ENCODE assay signal across 8 cellular contexts in the genomic region with DNA sequence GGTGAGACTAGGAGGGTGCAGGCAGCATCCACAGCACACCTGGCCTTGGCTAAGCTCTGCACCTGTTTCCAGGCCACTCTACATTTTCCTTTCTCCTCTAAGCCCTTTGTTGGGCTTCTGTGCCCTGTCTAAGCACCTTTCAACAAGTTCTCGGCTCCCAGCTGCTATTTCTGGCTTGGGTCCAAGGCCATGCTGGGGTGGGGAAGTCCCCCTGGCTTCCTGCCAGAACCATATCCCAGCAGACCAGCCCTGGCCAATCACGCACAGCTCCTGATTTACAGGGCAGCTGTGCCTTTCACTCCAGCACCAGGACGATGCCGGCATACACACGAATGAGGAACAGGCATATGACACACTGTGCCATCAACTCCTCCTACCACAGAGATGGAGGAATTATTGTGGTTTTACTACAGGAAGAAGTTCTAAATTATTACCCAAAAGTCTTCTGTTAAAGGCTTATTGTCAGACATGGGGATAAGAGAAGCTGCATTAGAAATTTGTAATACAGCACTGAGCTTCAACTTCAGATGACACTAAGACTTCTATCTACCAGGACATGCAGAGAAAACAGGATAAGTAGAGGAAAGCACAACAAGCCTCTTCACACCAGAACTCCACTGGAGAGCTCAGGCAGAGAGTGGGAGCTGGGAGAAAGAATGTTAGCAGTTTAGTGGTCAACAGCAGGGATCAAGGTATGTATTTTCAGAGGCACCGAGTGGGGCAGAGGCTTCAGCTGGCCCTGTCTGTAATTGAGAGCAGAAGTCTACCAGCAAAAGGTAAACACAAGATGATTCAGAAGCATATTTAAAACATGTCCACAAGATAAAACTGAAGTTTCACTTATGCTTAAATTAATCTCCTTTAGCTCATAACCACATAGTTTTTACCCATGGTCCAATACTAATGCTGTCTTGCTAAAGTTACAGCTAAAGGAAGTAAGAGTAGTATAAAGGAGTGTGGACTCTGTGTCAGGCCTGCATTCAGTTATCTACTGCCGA. TPM values are rescaled to one million over a fixed set of nuclear protein-coding genes. Genes with fewer than 3 reads are reported as not detected.
A peak's percentile ranks its signal among the peaks of the same experiment; 100 is the strongest.
DNase-seq lines count a peak whose midpoint lies in the region; ATAC-seq, FAIRE-seq and TF ChIP-seq lines count a peak whose summit lies in the region.

No MANE protein-coding gene starts in this region.

- no peaks in the 10 kb centered on the region for H3K9me3 Mint-ChIP-seq in activated CD4-positive, alpha-beta memory T cell treated with anti-CD3 and anti-CD28 coated beads, Interleukin-2, amount 10 ng/mL, durations not matched to agents 7 days and 5 days

- POLR2A ChIA-PET in activated CD4-positive, alpha-beta memory T cell treated with anti-CD3 and anti-CD28 coated beads, Interleukin-2, amount 10 ng/mL, durations not matched to agents 7 days and 5 days (lab: Charles Lee), result interaction anchor here (1.2 to 2.1 kb wide), 2 partner anchors 29 to 37 kb away, joined by 3 to 7 read pairs; a partner anchor contains a TSS

- H3K9ac ChIP-seq in muscle layer of colon (ENCODE audit: low read length), result no peak overlapping the region

- CTCF ChIA-PET in activated CD4-positive, alpha-beta memory T cell treated with anti-CD3 and anti-CD28 coated beads, Interleukin-2, amount 10 ng/mL, durations not matched to agents 7 days and 5 days (lab: Charles Lee), result interaction anchor here (0.8 to 1.4 kb wide), 4 partner anchors 28 to 186 kb away, joined by 3 to 4 read pairs (median 4); no protein-coding TSS in a partner anchor

- peaks cover 40% of the 10 kb centered on the region for H3K4me1 Mint-ChIP-seq in activated CD4-positive, alpha-beta memory T cell treated with anti-CD3 and anti-CD28 coated beads, Interleukin-2, amount 10 ng/mL, durations not matched to agents 7 days and 5 days

- DNase-seq in GM12891 (ENCODE audit: insufficient read length, low spot score) (no peak), NCI-H526 treated with DMSO at 0.1 percent for 48 hours (lab: John Stamatoyannopoulos, UW) (peak; percentile 92)
- peak; percentile 64 for DNase-seq in activated CD4-positive, alpha-beta memory T cell treated with anti-CD3 and anti-CD28 coated beads, Interleukin-2, amount 10 ng/mL, durations not matched to agents 7 days and 5 days
- peak; percentile 71 for DNase-seq in effector CD8-positive, alpha-beta T cell (lab: John Stamatoyannopoulos, UW)
- peak; percentile 75 for DNase-seq in stimulated activated CD8-positive, alpha-beta memory T cell treated with anti-CD3 and anti-CD28 coated beads, Interleukin-4, amount 100 ng/mL, for 48 hours

- peaks cover 39% of the 10 kb centered on the region for H3K36me3 ChIP-seq in muscle layer of colon (ENCODE audit: insufficient read depth, low read length)

- peak overlapping the region; percentile 63 for H3K27ac Mint-ChIP-seq in activated CD4-positive, alpha-beta memory T cell treated with anti-CD3 and anti-CD28 coated beads, Interleukin-2, amount 10 ng/mL, durations not matched to agents 7 days and 5 days

- no peak overlapping the region for H3K4me3 Mint-ChIP-seq in activated CD4-positive, alpha-beta memory T cell treated with anti-CD3 and anti-CD28 coated beads, Interleukin-2, amount 10 ng/mL, durations not matched to agents 7 days and 5 days

- H3K4me3 ChIP-seq in muscle layer of colon (ENCODE audit: low read depth in 1 of 2, low read length in 2 of 2), result no peak overlapping the region

- peak; percentile 70 for ATAC-seq in HG03175 (IDR thresholded peaks at IDR 0.05; ENCODE audit: unreplicated experiment)
- no peak for ATAC-seq in GM21526 (IDR thresholded peaks at IDR 0.05; ENCODE audit: low FRiP score, unreplicated experiment)

- peaks cover 44% of the 10 kb centered on the region for H3K36me3 Mint-ChIP-seq in activated CD4-positive, alpha-beta memory T cell treated with anti-CD3 and anti-CD28 coated beads, Interleukin-2, amount 10 ng/mL, durations not matched to agents 7 days and 5 days (ENCODE audit: low read depth)

- H3K27ac ChIP-seq in muscle layer of colon (ENCODE audit: low read depth, low read length), result peak overlapping the region; percentile 12

- H3K4me1 ChIP-seq in muscle layer of colon (ENCODE audit: insufficient read depth, low read length), result peaks cover 13% of the 10 kb centered on the region

- H3K9me3 ChIP-seq in muscle layer of colon (ENCODE audit: low read length), result no peaks in the 10 kb centered on the region

- no peak for TF ChIP-seq POLR2A in GM12891 (IDR thresholded peaks at IDR 0.05; ENCODE audit: low read depth, low read length)

- H3K27me3 ChIP-seq in muscle layer of colon (ENCODE audit: control insufficient read depth in 1 of 2, insufficient read depth in 2 of 2, low read length in 2 of 2), result no peaks in the 10 kb centered on the region

- no peaks in the 10 kb centered on the region for H3K27me3 Mint-ChIP-seq in activated CD4-positive, alpha-beta memory T cell treated with anti-CD3 and anti-CD28 coated beads, Interleukin-2, amount 10 ng/mL, durations not matched to agents 7 days and 5 days

- FAIRE-seq in GM12891 (lab: Jason Lieb, UNC), result peak; percentile 90

TF ChIP-seq in GM12891, 5 proteins besides CTCF, POLR2A, EP300 and RAD21:
- TF ChIP-seq SPI1 (IDR thresholded peaks at IDR 0.05; ENCODE audit: low read depth, low read length) (peak; percentile 54), PAX5 (IDR thresholded peaks at IDR 0.05; ENCODE audit: insufficient read depth, low read length, severe bottlenecking) (no peak), POLR2AphosphoS5 (IDR thresholded peaks at IDR 0.05; ENCODE audit: low read depth, low read length) (peak; percentile 52; the same call in 1 of the 2 replicates), TAF1 (IDR thresholded peaks at IDR 0.05; ENCODE audit: low read depth, low read length) (no peak)

RNA-seq across cellular contexts. Expression of a gene that starts 37.4 kb away (rescaled TPM):
- 20.9 TPM for polyA plus RNA-seq in GM12891 (2012; ENCODE audit: low read depth, missing spikeins)
- total RNA-seq in activated CD4-positive, alpha-beta memory T cell treated with anti-CD3 and anti-CD28 coated beads, Interleukin-2, amount 10 ng/mL, durations not matched to agents 7 days and 5 days, result 10 to 100 TPM; 12.9 to 16.1 TPM

RNA-seq across cellular contexts. Expression of a gene that starts 55.8 kb away (rescaled TPM):
- polyA plus RNA-seq in GM12891 (2012; ENCODE audit: low read depth, missing spikeins), result 1.2 TPM
- total RNA-seq in activated CD4-positive, alpha-beta memory T cell treated with anti-CD3 and anti-CD28 coated beads, Interleukin-2, amount 10 ng/mL, durations not matched to agents 7 days and 5 days, result under 1 TPM; 0.10 to 0.18 TPM

RNA-seq across cellular contexts. Expression of a gene that starts 57.2 kb away (rescaled TPM):
- 0.21 TPM for polyA plus RNA-seq in GM12891 (2012; ENCODE audit: low read depth, missing spikeins)
- total RNA-seq in activated CD4-positive, alpha-beta memory T cell treated with anti-CD3 and anti-CD28 coated beads, Interleukin-2, amount 10 ng/mL, durations not matched to agents 7 days and 5 days, result under 1 TPM; 0.60 to 0.65 TPM
